Comparison of ENCODE assay signal across 22 cellular contexts in genomic region chrX:38881066-38881465, GRCh38.
"Had no signal": no experiment of that assay in that cellular context is flagged by ENCODE, and none has a peak within 500 bp of the region (broad histone marks: within the 10 kb centered on the region; RNA-seq: fewer than 3 reads in every experiment).

No MANE protein-coding gene starts in this region.

- H3K27ac Mint-ChIP-seq: activated CD4-positive, alpha-beta T cell treated with anti-CD3 and anti-CD28 coated beads, Interleukin-2, amount 10 ng/mL, durations not matched to agents 7 days and 5 days; activated naive CD8-positive, alpha-beta T cell; activated T-cell treated with anti-CD3 and anti-CD28 coated beads, Interleukin-2, amount 50 U/mL, for 72 hours; natural killer cell had no signal

- H3K27me3 ChIP-seq: body of pancreas, esophagus muscularis mucosa, tibial nerve, uterus had no signal

- H3K9me3 ChIP-seq: body of pancreas, esophagus muscularis mucosa, left ventricle myocardium inferior, tibial nerve, uterus had no signal

- H3K4me3 ChIP-seq: body of pancreas, coronary artery, esophagus muscularis mucosa, left ventricle myocardium inferior, skin epidermis, tibial nerve, uterus had no signal

- H3K36me3 Mint-ChIP-seq: natural killer cell had no signal

- H3K27ac ChIP-seq: coronary artery, esophagus muscularis mucosa, tibial nerve, uterus had no signal

- ATAC-seq: activated T-cell treated with anti-CD3 and anti-CD28 coated beads, Interleukin-2, amount 50 U/mL, for 72 hours; natural killer cell had no signal

- H3K36me3 ChIP-seq: esophagus muscularis mucosa, left ventricle myocardium inferior, tibial nerve, uterus had no signal

- H3K4me1 ChIP-seq: tibial nerve, uterus had no signal

- H3K27me3 Mint-ChIP-seq: activated CD4-positive, alpha-beta T cell treated with anti-CD3 and anti-CD28 coated beads, Interleukin-2, amount 10 ng/mL, durations not matched to agents 7 days and 5 days; activated naive CD8-positive, alpha-beta T cell had no signal

- H3K4me3 Mint-ChIP-seq: activated CD4-positive, alpha-beta T cell treated with anti-CD3 and anti-CD28 coated beads, Interleukin-2, amount 10 ng/mL, durations not matched to agents 7 days and 5 days; activated naive CD8-positive, alpha-beta T cell; activated T-cell treated with anti-CD3 and anti-CD28 coated beads, Interleukin-2, amount 50 U/mL, for 72 hours; natural killer cell had no signal

- DNase-seq: activated CD4-positive, alpha-beta T cell treated with anti-CD3 and anti-CD28 coated beads, Interleukin-2, amount 10 ng/mL, durations not matched to agents 7 days and 5 days; activated CD4-positive, CD25-positive, alpha-beta regulatory T cell; activated CD8-positive, alpha-beta memory T cell treated with anti-CD3 and anti-CD28 coated beads, Interleukin-2, amount 50 U/mL, for 48 hours; activated gamma-delta T cell treated with Interleukin-2 at 50 U/mL for 16 hours; activated T-cell treated with anti-CD3 and anti-CD28 coated beads, Interleukin-2, amount 50 U/mL, for 72 hours; amniotic stem cell; central memory CD4-positive, alpha-beta T cell; hypothalamus; left ventricle myocardium inferior; mesenchymal stem cell; natural killer cell; stimulated activated CD4-positive, alpha-beta T cell treated with anti-CD3 and anti-CD28 coated beads, Interleukin-15, amount 100 ng/mL, for 24 hours; stimulated activated CD4-positive, alpha-beta T cell treated with anti-CD3 and anti-CD28 coated beads, Interleukin-4, amount 100 ng/mL, for 1 hour; stimulated activated naive CD4-positive, alpha-beta T cell treated with Interleukin-2 at 50 U/mL for 16 hours; substantia nigra; uterus had no signal

- H3K9me3 Mint-ChIP-seq: natural killer cell had no signal
